Comparison of ENCODE assay signal across 8 cellular contexts in genomic region chr7:140810830-140811556, GRCh38.
DNase-seq lines count a peak whose midpoint lies in the region; ATAC-seq and TF ChIP-seq lines count a peak whose summit lies in the region.

No MANE protein-coding gene starts in this region.

- DNase-seq in DMS114 treated with DMSO at 0.1 percent for 48 hours (lab: John Stamatoyannopoulos, UW; ENCODE audit: unreplicated experiment) (peak; percentile 64), KBM-7 (peak; percentile 84), Peyer's patch (peak; percentile 55 to 84 (median 60)), fibroblast of pulmonary artery (ENCODE audit: low read depth) (peak; percentile 78), nucleus accumbens (lab: John Stamatoyannopoulos, UW) (peak in 48 of 56 donors; percentile 3 to 68 (median 25)), tibial artery (peak in 1 of 2 donors; percentile 38)
- DNase-seq in activated T-cell treated with anti-CD3 and anti-CD28 coated beads, Interleukin-2, amount 50 U/mL, for 4 hours, result peak; percentile 38

- ATAC-seq in GM21423 (IDR thresholded peaks at IDR 0.05; ENCODE audit: unreplicated experiment), result peak; percentile 91
- ATAC-seq in activated T-cell treated with anti-CD3 and anti-CD28 coated beads, Interleukin-2, amount 50 U/mL, for 4 hours, result peak; percentile 80 to 87

- H3K27ac ChIP-seq in Peyer's patch (no peak overlapping the region), tibial artery (no peak overlapping the region)

- H3K4me1 ChIP-seq in Peyer's patch, result peaks cover 0 to 9% (median 0%) of the 10 kb centered on the region in 4 donors
- no peaks in the 10 kb centered on the region for H3K4me1 ChIP-seq in tibial artery

- no peak overlapping the region for H3K4me3 ChIP-seq in Peyer's patch
- H3K4me3 ChIP-seq in fibroblast of pulmonary artery (replicated peaks; ENCODE audit: low read depth, low read length), result no peak overlapping the region
- H3K4me3 ChIP-seq in tibial artery, result no peak overlapping the region

- H3K27me3 ChIP-seq in Peyer's patch (no peaks in the 10 kb centered on the region), tibial artery (no peaks in the 10 kb centered on the region)

- peaks cover 3% of the 10 kb centered on the region for H3K4me1 Mint-ChIP-seq in activated T-cell treated with anti-CD3 and anti-CD28 coated beads, Interleukin-2, amount 50 U/mL, for 4 hours (ENCODE audit: low read depth)

- in situ Hi-C loops in KBM-7 (cut with MboI; ENCODE audit: low pct_unique_long_range_greater_than_20kb, low sequenced_read_pairs), result no loop called here

- H3K27me3 Mint-ChIP-seq in activated T-cell treated with anti-CD3 and anti-CD28 coated beads, Interleukin-2, amount 50 U/mL, for 4 hours (ENCODE audit: low read depth), result no peaks in the 10 kb centered on the region

- TF ChIP-seq POLR2A in Peyer's patch (IDR thresholded peaks at IDR 0.05), result no peak

- no peaks in the 10 kb centered on the region for H3K36me3 ChIP-seq in Peyer's patch
- H3K36me3 ChIP-seq in tibial artery, result no peaks in the 10 kb centered on the region

- intact Hi-C loops in tibial artery (cut with DNase I; ENCODE audit: low total_unique reads), result loop anchor here (5.0 kb wide), 1 partner anchor 201 kb away; the partner anchor contains the start of gene MRPS33

- no peak overlapping the region for H3K4me3 Mint-ChIP-seq in activated T-cell treated with anti-CD3 and anti-CD28 coated beads, Interleukin-2, amount 50 U/mL, for 4 hours

- no peaks in the 10 kb centered on the region for H3K9me3 ChIP-seq in Peyer's patch
- no peaks in the 10 kb centered on the region for H3K9me3 ChIP-seq in tibial artery

- peaks cover 3% of the 10 kb centered on the region for H3K36me3 Mint-ChIP-seq in activated T-cell treated with anti-CD3 and anti-CD28 coated beads, Interleukin-2, amount 50 U/mL, for 4 hours (ENCODE audit: insufficient read depth)

- H3K9me3 Mint-ChIP-seq in activated T-cell treated with anti-CD3 and anti-CD28 coated beads, Interleukin-2, amount 50 U/mL, for 4 hours, result no peaks in the 10 kb centered on the region

- peak; percentile 49 to 84 (median 76) for TF ChIP-seq CTCF in Peyer's patch (IDR thresholded peaks at IDR 0.05)
- peak; percentile 71 for TF ChIP-seq CTCF in fibroblast of pulmonary artery (IDR thresholded peaks at IDR 0.05; ENCODE audit: low read length, missing control alignments)
- peak; percentile 63 to 68 for TF ChIP-seq CTCF in tibial artery (IDR thresholded peaks at IDR 0.05)
